Comparison of ENCODE assay signal across 12 cellular contexts in the genomic region with DNA sequence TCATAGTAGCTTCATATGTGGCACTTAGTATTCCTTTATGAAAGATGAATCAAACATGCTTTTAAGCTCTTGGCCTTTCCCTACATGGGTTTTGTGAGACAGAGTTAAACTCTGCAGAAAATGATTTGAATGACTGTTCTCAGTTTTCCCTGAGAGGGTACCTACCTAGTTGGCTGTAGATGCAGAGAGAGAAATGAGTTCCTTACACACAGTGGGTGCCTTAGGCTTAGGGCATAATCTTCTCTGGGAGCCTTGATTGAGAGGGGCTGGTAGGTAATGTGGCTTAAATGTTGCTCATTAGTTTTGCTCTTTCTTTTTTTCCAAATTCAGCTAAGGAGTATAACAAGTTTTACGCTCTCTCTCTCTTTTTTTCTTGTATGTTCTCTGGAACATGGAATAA. TPM values are rescaled to one million over a fixed set of nuclear protein-coding genes. Genes with fewer than 3 reads are reported as not detected.
A peak's percentile ranks its signal among the peaks of the same experiment; 100 is the strongest.
DNase-seq lines count a peak whose midpoint lies in the region; ATAC-seq and TF ChIP-seq lines count a peak whose summit lies in the region.
"Had no signal": no experiment of that assay in that cellular context is flagged by ENCODE, and none has a peak within 500 bp of the region (broad histone marks: within the 10 kb centered on the region; RNA-seq: fewer than 3 reads in every experiment).

No MANE protein-coding gene starts in this region.

- intact Hi-C loops in adrenal gland (cut with DNase I) (no loop called here), Caco-2 (cut with micrococcal nuclease; ENCODE audit: unreplicated experiment) (no loop called here)

- H4K20me1 ChIP-seq in neural progenitor cell (ENCODE audit: low read depth), result peaks cover 31% of the 10 kb centered on the region

- 47 to 73% (median 57%) methylated on average over 1 of the region's 1 CpG for WGBS in adrenal gland, 4 donors

- TF ChIP-seq CTCF in adrenal gland (IDR thresholded peaks at IDR 0.05) (no peak), neural progenitor cell (IDR thresholded peaks at IDR 0.05) (no peak), Caco-2 (IDR thresholded peaks at IDR 0.05; ENCODE audit: insufficient read depth in 1 of 2, low read depth in 1 of 2, low read length in 1 of 2, severe bottlenecking in 1 of 2, unreplicated experiment in 1 of 2) (no peak)

- peaks cover 65% of the 10 kb centered on the region for H3K79me2 ChIP-seq in neural progenitor cell (ENCODE audit: low read depth)

- no peaks in the 10 kb centered on the region for H3K27me3 ChIP-seq in CD4-positive, CD25-positive, alpha-beta regulatory T cell (ENCODE audit: control insufficient read depth, insufficient read depth, low read length)
- H3K27me3 ChIP-seq in adrenal gland (no peaks in the 10 kb centered on the region), neural progenitor cell (peaks cover 12% of the 10 kb centered on the region), Caco-2 (replicated peaks; ENCODE audit: control insufficient read depth, insufficient read depth, low read length) (no peaks in the 10 kb centered on the region)
- H3K27me3 ChIP-seq: testis had no signal

- CTCF ChIA-PET in Caco-2 (lab: Charles Lee), result interaction anchor here (0.6 kb wide), 1 partner anchor 10 kb away, joined by 4 read pairs; no protein-coding TSS in a partner anchor

- peaks cover 14% of the 10 kb centered on the region for H3K36me3 Mint-ChIP-seq in CD4-positive, CD25-positive, alpha-beta regulatory T cell
- peaks cover 19% of the 10 kb centered on the region for H3K36me3 Mint-ChIP-seq in neural progenitor cell
- H3K36me3 Mint-ChIP-seq in Caco-2 (ENCODE audit: insufficient read depth, unreplicated experiment), result peaks cover 10% of the 10 kb centered on the region

- POLR2A ChIA-PET in Caco-2 (lab: Charles Lee), result no interaction called here

- H3K27ac ChIP-seq in CD4-positive, CD25-positive, alpha-beta regulatory T cell (ENCODE audit: insufficient read depth, low read length, poor library complexity, severe bottlenecking), result no peak overlapping the region
- peak overlapping the region; percentile 5 for H3K27ac ChIP-seq in KOPT-K1 (ENCODE audit: low read depth, low read length, poor library complexity, severe bottlenecking)
- H3K27ac ChIP-seq in adrenal gland, result peak overlapping the region; percentile 65 to 80 (median 76)
- peak overlapping the region; percentile 39 for H3K27ac ChIP-seq in neural progenitor cell
- H3K27ac ChIP-seq: WERI-Rb-1 had no signal

- no peak for DNase-seq in CD4-positive, CD25-positive, alpha-beta regulatory T cell
- DNase-seq in adrenal gland, result no peak
- DNase-seq in neural progenitor cell (ENCODE audit: low spot score), result no peak
- no peak for DNase-seq in NCI-H526 (lab: John Stamatoyannopoulos, UW)
- DNase-seq in Caco-2, result no peak
- no peak for DNase-seq in GF-D8 (lab: John Stamatoyannopoulos, UW)
- DNase-seq: effector memory CD4-positive, alpha-beta T cell; NCI-H2081; testis; WERI-Rb-1 had no signal

- BruUV-seq in Caco-2 (replicated peaks; lab: Mats Ljungman, UMichigan), result no TSS peak

- H3K4me3 Mint-ChIP-seq in CD4-positive, CD25-positive, alpha-beta regulatory T cell, result peak overlapping the region; percentile 77 to 94 (median 82)
- H3K4me3 Mint-ChIP-seq in neural progenitor cell (no peak overlapping the region), Caco-2 (ENCODE audit: unreplicated experiment) (no peak overlapping the region)

- peak overlapping the region in 2 of 3 donors; percentile 48 to 90 for H3K27ac Mint-ChIP-seq in CD4-positive, CD25-positive, alpha-beta regulatory T cell
- H3K27ac Mint-ChIP-seq in neural progenitor cell (no peak overlapping the region), Caco-2 (ENCODE audit: unreplicated experiment) (no peak overlapping the region)

- peaks cover 17% of the 10 kb centered on the region for H3F3A ChIP-seq in neural progenitor cell (ENCODE audit: low read depth)

- peak overlapping the region; percentile 65 for H3K4me3 ChIP-seq in CD4-positive, CD25-positive, alpha-beta regulatory T cell (ENCODE audit: low read depth, low read length)
- H3K4me3 ChIP-seq in adrenal gland, result peak overlapping the region in 1 of 4 donors; percentile 34
- no peak overlapping the region for H3K4me3 ChIP-seq in neural progenitor cell
- no peak overlapping the region for H3K4me3 ChIP-seq in Caco-2 (ENCODE audit: low read depth, low read length)
- H3K4me3 ChIP-seq: testis had no signal

- no peak overlapping the region for H3K9ac ChIP-seq in neural progenitor cell

- peaks cover 2% of the 10 kb centered on the region for H3K36me3 ChIP-seq in CD4-positive, CD25-positive, alpha-beta regulatory T cell (ENCODE audit: control insufficient read depth, insufficient read depth, low read length)
- H3K36me3 ChIP-seq in KOPT-K1 (ENCODE audit: insufficient read depth, low read length) (no peaks in the 10 kb centered on the region), adrenal gland (replicated peaks in 1 of 2) (no peaks in the 10 kb centered on the region), neural progenitor cell (no peaks in the 10 kb centered on the region), Caco-2 (ENCODE audit: control insufficient read depth, insufficient read depth, low read length) (no peaks in the 10 kb centered on the region)
- H3K36me3 ChIP-seq: WERI-Rb-1 had no signal

- H3K9me3 ChIP-seq in CD4-positive, CD25-positive, alpha-beta regulatory T cell (ENCODE audit: control insufficient read depth in 2 of 2, low read length in 2 of 2), result no peaks in the 10 kb centered on the region
- no peaks in the 10 kb centered on the region for H3K9me3 ChIP-seq in KOPT-K1 (ENCODE audit: insufficient read depth, low read length, poor library complexity, severe bottlenecking)
- no peaks in the 10 kb centered on the region for H3K9me3 ChIP-seq in adrenal gland (replicated peaks in 1 of 3)
- no peaks in the 10 kb centered on the region for H3K9me3 ChIP-seq in neural progenitor cell (ENCODE audit: low read depth)
- H3K9me3 ChIP-seq in Caco-2, result no peaks in the 10 kb centered on the region
- H3K9me3 ChIP-seq: testis had no signal

- TF ChIP-seq POLR2A in adrenal gland (IDR thresholded peaks at IDR 0.05) (no peak), GM18505 (IDR thresholded peaks at IDR 0.05; ENCODE audit: borderline replicate concordance, extremely low read depth, insufficient read depth, insufficient read length) (no peak)

- peak overlapping the region; percentile 47 for H3K4me2 ChIP-seq in neural progenitor cell

- ATAC-seq in CD4-positive, CD25-positive, alpha-beta regulatory T cell (ENCODE audit: low read depth in 2 of 2), result no peak
- ATAC-seq in GM18505 (IDR thresholded peaks at IDR 0.05; ENCODE audit: unreplicated experiment), result no peak

- H3K4me1 Mint-ChIP-seq in CD4-positive, CD25-positive, alpha-beta regulatory T cell, result peaks cover 29 to 78% (median 56%) of the 10 kb centered on the region in 4 donors
- H3K4me1 Mint-ChIP-seq in neural progenitor cell (peaks cover 12% of the 10 kb centered on the region), Caco-2 (ENCODE audit: low read depth, unreplicated experiment) (peaks cover 14% of the 10 kb centered on the region)

- H3K27me3 Mint-ChIP-seq in CD4-positive, CD25-positive, alpha-beta regulatory T cell, result peaks cover 7% of the 10 kb centered on the region
- peaks cover 4% of the 10 kb centered on the region for H3K27me3 Mint-ChIP-seq in neural progenitor cell (ENCODE audit: insufficient read depth, low read depth)
- no peaks in the 10 kb centered on the region for H3K27me3 Mint-ChIP-seq in Caco-2 (ENCODE audit: insufficient read depth, unreplicated experiment)

- H2AFZ ChIP-seq in neural progenitor cell (replicated peaks), result no peak overlapping the region

- H3K4me1 ChIP-seq in CD4-positive, CD25-positive, alpha-beta regulatory T cell (ENCODE audit: control insufficient read depth, insufficient read depth, low read length, poor library complexity, severe bottlenecking), result peaks cover 63% of the 10 kb centered on the region
- H3K4me1 ChIP-seq in adrenal gland (replicated peaks in 1 of 2), result peaks cover 23 to 50% of the 10 kb centered on the region in 2 donors
- H3K4me1 ChIP-seq in neural progenitor cell, result peaks cover 23% of the 10 kb centered on the region
- H3K4me1 ChIP-seq in Caco-2, result peaks cover 16% of the 10 kb centered on the region

- no peaks in the 10 kb centered on the region for H3K9me3 Mint-ChIP-seq in CD4-positive, CD25-positive, alpha-beta regulatory T cell
- peaks cover 18% of the 10 kb centered on the region for H3K9me3 Mint-ChIP-seq in neural progenitor cell
- no peaks in the 10 kb centered on the region for H3K9me3 Mint-ChIP-seq in Caco-2 (ENCODE audit: unreplicated experiment)

RNA-seq across cellular contexts. Expression of gene URI1, which starts 3.0 kb away (rescaled TPM):
- 60.8 TPM for total RNA-seq in CD4-positive, CD25-positive, alpha-beta regulatory T cell
- polyA plus RNA-seq in CD4-positive, CD25-positive, alpha-beta regulatory T cell, result 10 to 100 TPM; 11.9 to 31.2 (median 18.0) TPM
- total RNA-seq in adrenal gland, result 10 to 100 TPM; 37.4 to 85.9 (median 71.1) TPM
- 10 to 100 TPM; 21.6 to 81.9 (median 23.2) TPM for polyA plus RNA-seq in adrenal gland
- 60.7 and 94.7 TPM in 2 replicates for total RNA-seq in neural progenitor cell (ENCODE audit: low replicate concordance)
- 53.9 and 59.5 TPM in 2 replicates for total RNA-seq in Caco-2 (2022)

Comparison
In these comparisons a context has a peak if more than half of its experiments do, and no peak if none do; other contexts are left out.
1. H3K27ac Mint-ChIP-seq: peak in CD4-positive, CD25-positive, alpha-beta regulatory T cell (2 of 3); none in neural progenitor cell (single experiment) and Caco-2 (single experiment).
2. H3K4me3 Mint-ChIP-seq: peak in CD4-positive, CD25-positive, alpha-beta regulatory T cell (4 of 4); none in neural progenitor cell (single experiment) and Caco-2 (single experiment).